In the genomic region with DNA sequence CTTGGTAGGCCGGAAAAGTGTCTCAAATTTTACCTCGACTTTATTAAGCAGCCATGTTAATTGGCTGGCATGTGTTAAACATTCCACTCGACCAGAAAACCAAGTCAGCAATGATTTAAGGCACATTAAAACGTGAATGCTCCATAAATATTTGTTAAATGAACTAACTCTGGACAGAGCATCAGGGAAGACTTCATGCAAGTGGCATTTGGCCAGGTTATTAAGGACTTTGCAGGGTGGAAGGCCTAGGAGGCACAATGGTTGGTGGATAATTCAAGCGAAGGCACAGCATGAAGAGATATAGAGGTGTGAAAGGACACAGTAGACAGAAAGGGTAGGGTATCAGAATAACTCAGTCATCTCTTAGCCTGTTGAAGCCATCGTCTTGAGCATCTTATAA, we compare ENCODE assay signal across 14 cellular contexts. TPM values are rescaled to one million over a fixed set of nuclear protein-coding genes. Genes with fewer than 3 reads are reported as not detected.
DNase-seq lines count a peak whose midpoint lies in the region; ATAC-seq, FAIRE-seq and TF ChIP-seq lines count a peak whose summit lies in the region.
"Had no signal": no experiment of that assay in that cellular context is flagged by ENCODE, and none has a peak within 500 bp of the region (broad histone marks: within the 10 kb centered on the region; RNA-seq: fewer than 3 reads in every experiment).

No MANE protein-coding gene starts in this region.

- DNase-seq in activated naive CD4-positive, alpha-beta T cell treated with anti-CD3 and anti-CD28 coated beads for 36 hours, result no peak
- no peak for DNase-seq in activated naive CD4-positive, alpha-beta T cell treated with anti-CD3 and anti-CD28 coated beads, Interleukin-2, amount 50 U/mL, for 16 hours
- DNase-seq in astrocyte (ENCODE audit: low read depth) (peak; percentile 48), memory B cell (ENCODE audit: low spot score in 2 of 2) (no peak), transverse colon (no peak), NCI-H2227 treated with DMSO at 0.1 percent for 48 hours (lab: John Stamatoyannopoulos, UW) (no peak), upper lobe of right lung (no peak), HPDE6-E6E7 (ENCODE audit: extremely low spot score) (no peak)
- DNase-seq: activated gamma-delta T cell treated with Interleukin-2 at 50 U/mL for 16 hours, H7, head of caudate nucleus, lower lobe of right lung, NCI-H2171 treated with DMSO at 0.1 percent for 48 hours, Peyer's patch had no signal

- CTCF ChIA-PET in activated naive CD4-positive, alpha-beta T cell treated with anti-CD3 and anti-CD28 coated beads for 36 hours (lab: Charles Lee), result no interaction called here

- TF ChIP-seq CTCF in astrocyte (IDR thresholded peaks at IDR 0.05; ENCODE audit: insufficient read depth, low read depth, low read length) (no peak), transverse colon (IDR thresholded peaks at IDR 0.05) (no peak), upper lobe of right lung (IDR thresholded peaks at IDR 0.05) (no peak)

- H3K9me3 ChIP-seq in astrocyte (ENCODE audit: insufficient read depth, low read depth, low read length) (no peaks in the 10 kb centered on the region), transverse colon (no peaks in the 10 kb centered on the region), upper lobe of right lung (no peaks in the 10 kb centered on the region)
- H3K9me3 ChIP-seq: lower lobe of right lung, Peyer's patch had no signal

- in situ Hi-C loops in transverse colon (cut with MboI; ENCODE audit: low pct_ligation_motif_present in 1 of 4, low pct_unique_long_range_greater_than_20kb in 1 of 4, low sequenced_read_pairs in 3 of 4), result no loop called here

- ATAC-seq in memory B cell (ENCODE audit: low read depth) (no peak), upper lobe of right lung (no peak)

- FAIRE-seq in astrocyte (lab: Jason Lieb, UNC), result no peak

- peak overlapping the region; percentile 78 for H3K4me2 ChIP-seq in astrocyte (ENCODE audit: low read length)

- H3K27ac ChIP-seq in astrocyte (ENCODE audit: low read depth, low read length) (peak overlapping the region; percentile 83), transverse colon (peak overlapping the region; percentile 46 to 80 (median 73)), upper lobe of right lung (no peak overlapping the region)
- H3K27ac ChIP-seq: lower lobe of right lung had no signal

- H3K4me1 ChIP-seq in astrocyte (ENCODE audit: insufficient read depth, low read length) (peaks cover 29% of the 10 kb centered on the region), transverse colon (peaks cover 9 to 47% (median 11%) of the 10 kb centered on the region in 4 donors), upper lobe of right lung (peaks cover 33% of the 10 kb centered on the region)
- H3K4me1 ChIP-seq: Peyer's patch had no signal

- no peak for TF ChIP-seq POLR2A in transverse colon (IDR thresholded peaks at IDR 0.05)

- H3K36me3 ChIP-seq in astrocyte (ENCODE audit: insufficient read depth, low read length) (no peaks in the 10 kb centered on the region), transverse colon (no peaks in the 10 kb centered on the region), upper lobe of right lung (no peaks in the 10 kb centered on the region)
- H3K36me3 ChIP-seq: lower lobe of right lung, Peyer's patch had no signal

- H3K4me3 ChIP-seq in astrocyte (ENCODE audit: insufficient read depth, low read depth, low read length) (no peak overlapping the region), transverse colon (no peak overlapping the region), upper lobe of right lung (no peak overlapping the region)
- H3K4me3 ChIP-seq: lower lobe of right lung, Peyer's patch had no signal

- no peak overlapping the region for H2AFZ ChIP-seq in astrocyte (ENCODE audit: low read depth, low read length)

- H3K79me2 ChIP-seq in astrocyte (ENCODE audit: insufficient read depth, low read length), result peaks cover 91% of the 10 kb centered on the region

- no peaks in the 10 kb centered on the region for H3K27me3 ChIP-seq in astrocyte (ENCODE audit: insufficient read depth, low read length)
- no peaks in the 10 kb centered on the region for H3K27me3 ChIP-seq in transverse colon
- no peaks in the 10 kb centered on the region for H3K27me3 ChIP-seq in upper lobe of right lung
- H3K27me3 ChIP-seq: Peyer's patch had no signal

- no peaks in the 10 kb centered on the region for H3K9me3 Mint-ChIP-seq in activated naive CD4-positive, alpha-beta T cell treated with anti-CD3 and anti-CD28 coated beads for 36 hours
- H3K9me3 Mint-ChIP-seq in astrocyte (ENCODE audit: unreplicated experiment), result no peaks in the 10 kb centered on the region
- no peaks in the 10 kb centered on the region for H3K9me3 Mint-ChIP-seq in memory B cell

- intact Hi-C loops in activated naive CD4-positive, alpha-beta T cell treated with anti-CD3 and anti-CD28 coated beads for 36 hours (cut with micrococcal nuclease), result no loop called here
- intact Hi-C loops in transverse colon (cut with DNase I; ENCODE audit: low total_unique reads) (no loop called here), upper lobe of right lung (cut with DNase I) (no loop called here)

- peak overlapping the region; percentile 4 for H3K27ac Mint-ChIP-seq in activated naive CD4-positive, alpha-beta T cell treated with anti-CD3 and anti-CD28 coated beads for 36 hours
- H3K27ac Mint-ChIP-seq in astrocyte (ENCODE audit: unreplicated experiment), result peak overlapping the region; percentile 83
- peak overlapping the region; percentile 87 for H3K27ac Mint-ChIP-seq in memory B cell

- no peak for TF ChIP-seq EP300 in transverse colon (IDR thresholded peaks at IDR 0.05; ENCODE audit: low read depth)

- H4K20me1 ChIP-seq in astrocyte (ENCODE audit: insufficient read depth, low read length), result peaks cover 64% of the 10 kb centered on the region

- no peak overlapping the region for H3K4me3 Mint-ChIP-seq in activated naive CD4-positive, alpha-beta T cell treated with anti-CD3 and anti-CD28 coated beads for 36 hours
- no peak overlapping the region for H3K4me3 Mint-ChIP-seq in astrocyte (ENCODE audit: unreplicated experiment)
- H3K4me3 Mint-ChIP-seq in memory B cell, result no peak overlapping the region

- WGBS in transverse colon (ENCODE audit: low coverage in 1 of 2), 2 donors, result 65 to 71% methylated on average over 3 to 6 of the region's 6 CpGs

- peaks cover 64% of the 10 kb centered on the region for H3K4me1 Mint-ChIP-seq in activated naive CD4-positive, alpha-beta T cell treated with anti-CD3 and anti-CD28 coated beads for 36 hours (ENCODE audit: low read depth)
- H3K4me1 Mint-ChIP-seq in astrocyte (ENCODE audit: low read depth, unreplicated experiment), result peaks cover 35% of the 10 kb centered on the region
- peaks cover 66% of the 10 kb centered on the region for H3K4me1 Mint-ChIP-seq in memory B cell

- peaks cover 17% of the 10 kb centered on the region for H3K36me3 Mint-ChIP-seq in activated naive CD4-positive, alpha-beta T cell treated with anti-CD3 and anti-CD28 coated beads for 36 hours (ENCODE audit: low read depth)
- H3K36me3 Mint-ChIP-seq in astrocyte (ENCODE audit: low read depth, unreplicated experiment) (no peaks in the 10 kb centered on the region), memory B cell (peaks cover 17% of the 10 kb centered on the region)

- H3K27me3 Mint-ChIP-seq in activated naive CD4-positive, alpha-beta T cell treated with anti-CD3 and anti-CD28 coated beads for 36 hours (ENCODE audit: low read depth), result no peaks in the 10 kb centered on the region
- H3K27me3 Mint-ChIP-seq in astrocyte (ENCODE audit: low read depth, unreplicated experiment) (no peaks in the 10 kb centered on the region), memory B cell (no peaks in the 10 kb centered on the region)

- peak overlapping the region; percentile 51 for H3K9ac ChIP-seq in astrocyte (ENCODE audit: low read length)

RNA-seq across cellular contexts. Expression of gene ELOVL5, which starts 23.0 kb away (rescaled TPM):
- total RNA-seq in activated naive CD4-positive, alpha-beta T cell treated with anti-CD3 and anti-CD28 coated beads for 36 hours, result 100 to 1,000 TPM; 132 to 136 TPM
- total RNA-seq in astrocyte (48.3 and 52.8 TPM in 2 replicates), transverse colon (10 to 100 TPM; 14.3 to 63.1 (median 29.2) TPM), upper lobe of right lung (80.4 TPM)

Comparison
In these comparisons a context has a peak if more than half of its experiments do, and no peak if none do; other contexts are left out.
1. H3K27ac Mint-ChIP-seq: peak in every context shown above with its lines; median percentile 87 in memory B cell; 83 in astrocyte; 4 in activated naive CD4-positive, alpha-beta T cell treated with anti-CD3 and anti-CD28 coated beads for 36 hours.